Comparison of ENCODE assay signal across 1 cellular context in genomic region chr1:161420763-161421455, GRCh38.
TF ChIP-seq lines count a peak whose summit lies in the region.

No MANE protein-coding gene starts in this region.

TF ChIP-seq in A549, 52 proteins besides CTCF, POLR2A, EP300 and RAD21 (continued from another document):
- TF ChIP-seq FOSB (CRISPR knock-in tag; IDR thresholded peaks at IDR 0.05) (no peak), RARB (CRISPR knock-in tag; IDR thresholded peaks at IDR 0.05) (no peak), CBX2 (IDR thresholded peaks at IDR 0.05; ENCODE audit: borderline replicate concordance, low read depth) (no peak), GATA3 (IDR thresholded peaks at IDR 0.05; ENCODE audit: borderline replicate concordance) (no peak), FOSL2 (IDR thresholded peaks at IDR 0.05) (no peak), FOSL2 (CRISPR knock-in tag; IDR thresholded peaks at IDR 0.05) (no peak), RNF2 (IDR thresholded peaks at IDR 0.05; ENCODE audit: borderline replicate concordance, low read depth) (no peak)
